Comparison of ENCODE assay signal across 8 cellular contexts in the genomic region with DNA sequence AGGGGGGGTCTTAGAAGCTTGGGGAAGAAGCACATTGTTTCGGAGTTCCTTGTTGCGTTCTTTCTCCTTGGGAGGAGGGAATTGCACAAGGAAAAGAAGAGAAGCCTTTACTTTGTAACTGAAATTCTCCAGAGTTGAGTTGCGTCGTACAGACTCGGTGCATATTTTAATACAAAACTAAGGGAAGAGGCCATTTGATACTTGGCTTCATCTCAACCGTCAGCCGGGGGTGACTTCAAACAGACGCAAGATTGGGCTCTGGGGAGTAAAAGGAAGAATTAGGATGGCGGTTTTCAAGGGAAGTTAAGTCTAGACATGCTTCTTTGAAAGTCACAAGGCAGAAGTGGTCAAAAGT. TPM values are rescaled to one million over a fixed set of nuclear protein-coding genes. Genes with fewer than 3 reads are reported as not detected.
A peak's percentile ranks its signal among the peaks of the same experiment; 100 is the strongest.
DNase-seq lines count a peak whose midpoint lies in the region; ATAC-seq, FAIRE-seq and TF ChIP-seq lines count a peak whose summit lies in the region.

No MANE protein-coding gene starts in this region.

- H3K27me3 ChIP-seq in small intestine (ENCODE audit: control insufficient read depth in 2 of 2, insufficient read depth in 2 of 2, low read length in 2 of 2): peaks cover 0 to 8% of the 10 kb centered on the region in 2 donors

- H3K9me3 ChIP-seq in HEK293 (ENCODE audit: control insufficient read depth, insufficient read depth, low read depth, low read length): no peaks in the 10 kb centered on the region
- H3K9me3 ChIP-seq in iPS-18c (ENCODE audit: control insufficient read depth, insufficient read depth, low read length): no peaks in the 10 kb centered on the region
- no peaks in the 10 kb centered on the region for H3K9me3 ChIP-seq in small intestine (ENCODE audit: control insufficient read depth, low read depth)

- no peak for DNase-seq in activated T-helper 2 cell treated with anti-CD3 and anti-CD28 coated beads, Interferon-gamma antibody, Interleukin-2, Interleukin-4, amounts not matched to agents 10 μg/mL and 5 μg/mL and 100 μg/mL, durations not matched to agents 14 hours and 24 hours and 36 hours (ENCODE audit: low spot score)
- DNase-seq in small intestine (no peak), NCI-H82 treated with DMSO at 0.1 percent for 48 hours (lab: John Stamatoyannopoulos, UW; ENCODE audit: unreplicated experiment) (no peak), superior temporal gyrus (ENCODE audit: extremely low spot score) (no peak)

- no peaks in the 10 kb centered on the region for H3K36me3 ChIP-seq in HEK293 (ENCODE audit: control insufficient read depth in 2 of 2, insufficient read depth in 1 of 2, low read length in 2 of 2)
- no peaks in the 10 kb centered on the region for H3K36me3 ChIP-seq in small intestine (ENCODE audit: control insufficient read depth in 2 of 2, insufficient read depth in 2 of 2, low read length in 2 of 2)

- H3K27ac ChIP-seq in HEK293 (ENCODE audit: extremely low read depth, low read depth, low read length): peak overlapping the region; percentile 63; the same call in 1 of the 2 replicates
- H3K27ac ChIP-seq in small intestine (ENCODE audit: low read depth in 1 of 2, low read length in 1 of 2): peak overlapping the region; percentile 91 to 99

- WGBS in small intestine, 3 donors: 0 to 2% (median 1%) methylated on average over 9 of the region's 9 CpGs

- ATAC-seq in HG02973 (IDR thresholded peaks at IDR 0.05; ENCODE audit: unreplicated experiment): no peak
- ATAC-seq in HG03520 (IDR thresholded peaks at IDR 0.05; ENCODE audit: unreplicated experiment): no peak

- no peak for FAIRE-seq in small intestine (lab: Jason Lieb, UNC)

- no peaks in the 10 kb centered on the region for H3K9me3 Mint-ChIP-seq in activated T-helper 2 cell treated with anti-CD3 and anti-CD28 coated beads, Interferon-gamma antibody, Interleukin-2, Interleukin-4, amounts not matched to agents 10 μg/mL and 5 μg/mL and 100 μg/mL, durations not matched to agents 14 hours and 24 hours and 36 hours

- peaks cover 15% of the 10 kb centered on the region for H3K4me1 Mint-ChIP-seq in activated T-helper 2 cell treated with anti-CD3 and anti-CD28 coated beads, Interferon-gamma antibody, Interleukin-2, Interleukin-4, amounts not matched to agents 10 μg/mL and 5 μg/mL and 100 μg/mL, durations not matched to agents 14 hours and 24 hours and 36 hours (ENCODE audit: low read depth)

- TF ChIP-seq CTCF in HEK293 (tag by site-specific recombination; IDR thresholded peaks at IDR 0.05): no peak

- peak overlapping the region; percentile 13 for H3K4me3 Mint-ChIP-seq in activated T-helper 2 cell treated with anti-CD3 and anti-CD28 coated beads, Interferon-gamma antibody, Interleukin-2, Interleukin-4, amounts not matched to agents 10 μg/mL and 5 μg/mL and 100 μg/mL, durations not matched to agents 14 hours and 24 hours and 36 hours (ENCODE audit: low read depth)

- no peaks in the 10 kb centered on the region for H3K36me3 Mint-ChIP-seq in activated T-helper 2 cell treated with anti-CD3 and anti-CD28 coated beads, Interferon-gamma antibody, Interleukin-2, Interleukin-4, amounts not matched to agents 10 μg/mL and 5 μg/mL and 100 μg/mL, durations not matched to agents 14 hours and 24 hours and 36 hours (ENCODE audit: low read depth)

- H3K27ac Mint-ChIP-seq in activated T-helper 2 cell treated with anti-CD3 and anti-CD28 coated beads, Interferon-gamma antibody, Interleukin-2, Interleukin-4, amounts not matched to agents 10 μg/mL and 5 μg/mL and 100 μg/mL, durations not matched to agents 14 hours and 24 hours and 36 hours: no peak overlapping the region

- H3K27me3 Mint-ChIP-seq in activated T-helper 2 cell treated with anti-CD3 and anti-CD28 coated beads, Interferon-gamma antibody, Interleukin-2, Interleukin-4, amounts not matched to agents 10 μg/mL and 5 μg/mL and 100 μg/mL, durations not matched to agents 14 hours and 24 hours and 36 hours (ENCODE audit: low read depth): peaks cover 78% of the 10 kb centered on the region

- intact Hi-C loops in activated T-helper 2 cell treated with anti-CD3 and anti-CD28 coated beads, Interferon-gamma antibody, Interleukin-2, Interleukin-4, amounts not matched to agents 10 μg/mL and 5 μg/mL and 100 μg/mL, durations not matched to agents 14 hours and 24 hours and 36 hours (cut with micrococcal nuclease): loop anchor here (5.0 kb wide), 1 partner anchor 608 kb away; a partner anchor contains a TSS

- CTCF ChIA-PET in HEK293 (lab: Yijun Ruan, JAX): interaction anchor here (0.6 to 0.9 kb wide), 3 partner anchors 43 to 420 kb away, joined by 3 read pairs; no protein-coding TSS in a partner anchor

- H3K4me3 ChIP-seq in HEK293 (ENCODE audit: low read depth, low read length) (peak overlapping the region; percentile 61), iPS-18c (ENCODE audit: insufficient read depth, low read depth, low read length) (peak overlapping the region; percentile 62), small intestine (ENCODE audit: low read depth in 1 of 2, low read length in 2 of 2) (peak overlapping the region; percentile 31 to 96)

- peaks cover 4% of the 10 kb centered on the region for H3K4me1 ChIP-seq in HEK293 (ENCODE audit: control insufficient read depth, insufficient read depth, low read length)
- no peaks in the 10 kb centered on the region for H3K4me1 ChIP-seq in small intestine (ENCODE audit: control insufficient read depth in 2 of 2, insufficient read depth in 1 of 2, low read depth in 1 of 2, low read length in 1 of 2)

- POLR2A ChIA-PET in HEK293 (lab: Yijun Ruan, JAX): no interaction called here

TF ChIP-seq in HEK293, 187 proteins besides CTCF, POLR2A, EP300 and RAD21:
- TF ChIP-seq, protein P1, sequence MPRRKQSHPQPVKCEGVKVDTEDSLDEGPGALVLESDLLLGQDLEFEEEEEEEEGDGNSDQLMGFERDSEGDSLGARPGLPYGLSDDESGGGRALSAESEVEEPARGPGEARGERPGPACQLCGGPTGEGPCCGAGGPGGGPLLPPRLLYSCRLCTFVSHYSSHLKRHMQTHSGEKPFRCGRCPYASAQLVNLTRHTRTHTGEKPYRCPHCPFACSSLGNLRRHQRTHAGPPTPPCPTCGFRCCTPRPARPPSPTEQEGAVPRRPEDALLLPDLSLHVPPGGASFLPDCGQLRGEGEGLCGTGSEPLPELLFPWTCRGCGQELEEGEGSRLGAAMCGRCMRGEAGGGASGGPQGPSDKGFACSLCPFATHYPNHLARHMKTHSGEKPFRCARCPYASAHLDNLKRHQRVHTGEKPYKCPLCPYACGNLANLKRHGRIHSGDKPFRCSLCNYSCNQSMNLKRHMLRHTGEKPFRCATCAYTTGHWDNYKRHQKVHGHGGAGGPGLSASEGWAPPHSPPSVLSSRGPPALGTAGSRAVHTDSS (tag by site-specific recombination; IDR thresholded peaks at IDR 0.05): no peak
- peak; percentile 6; the same call in 1 of the 2 replicates for TF ChIP-seq ZBTB17 (tag by site-specific recombination; IDR thresholded peaks at IDR 0.05)

RNA-seq across cellular contexts. Expression of a gene that starts 1.5 kb away (rescaled TPM):
- not detected in 2 replicates for total RNA-seq in activated T-helper 2 cell treated with anti-CD3 and anti-CD28 coated beads, Interferon-gamma antibody, Interleukin-2, Interleukin-4, amounts not matched to agents 10 μg/mL and 5 μg/mL and 100 μg/mL, durations not matched to agents 14 hours and 24 hours and 36 hours
- polyA plus RNA-seq in small intestine: 100 to 1,000 TPM in 2 of 3 donors, 10 to 100 TPM in 1; 58.9 to 179 (median 155) TPM
